ENCODE assay signal across 1 cellular context in the genomic region with DNA sequence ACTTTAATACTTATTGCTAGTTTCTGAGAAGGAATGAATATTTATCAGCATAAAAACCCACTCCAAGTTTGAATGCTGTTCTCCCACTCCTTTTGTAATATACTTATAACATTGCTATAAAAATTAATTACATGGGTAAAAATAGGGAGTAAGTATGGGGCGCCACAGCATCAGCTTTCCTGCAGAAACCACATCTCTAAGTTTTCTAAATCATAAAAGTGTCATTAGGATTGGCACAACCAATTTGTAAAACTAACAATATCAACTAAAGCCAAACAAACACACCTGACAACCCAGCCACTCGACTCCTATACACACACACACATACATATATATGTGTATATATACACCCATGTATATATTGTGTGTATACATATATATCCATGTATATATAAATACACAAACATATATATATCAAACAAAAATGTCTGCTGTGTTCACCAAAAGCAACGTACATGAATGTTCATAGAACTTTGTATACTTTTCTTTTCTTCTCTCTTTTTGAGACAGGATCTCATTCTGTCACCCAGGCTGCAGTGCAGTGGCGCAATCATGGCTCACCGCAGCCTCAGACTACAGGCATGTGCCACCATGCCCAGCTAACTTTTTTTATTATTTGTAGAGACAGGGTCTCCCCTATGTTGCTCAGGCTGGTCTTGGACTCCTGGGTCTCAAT.
TF ChIP-seq lines count a peak whose summit lies in the region.

No MANE protein-coding gene starts in this region.

TF ChIP-seq in IMR-90, 13 proteins besides CTCF, POLR2A, EP300 and RAD21:
- TF ChIP-seq USF2 (IDR thresholded peaks at IDR 0.05; ENCODE audit: low read depth, low read length) (no peak), CEBPB (IDR thresholded peaks at IDR 0.05; ENCODE audit: low read depth, low read length) (peak; percentile 55), BHLHE40 (IDR thresholded peaks at IDR 0.05; ENCODE audit: low read depth, low read length) (no peak)
